11 cellular contexts compared by ENCODE assay signal in the genomic region with DNA sequence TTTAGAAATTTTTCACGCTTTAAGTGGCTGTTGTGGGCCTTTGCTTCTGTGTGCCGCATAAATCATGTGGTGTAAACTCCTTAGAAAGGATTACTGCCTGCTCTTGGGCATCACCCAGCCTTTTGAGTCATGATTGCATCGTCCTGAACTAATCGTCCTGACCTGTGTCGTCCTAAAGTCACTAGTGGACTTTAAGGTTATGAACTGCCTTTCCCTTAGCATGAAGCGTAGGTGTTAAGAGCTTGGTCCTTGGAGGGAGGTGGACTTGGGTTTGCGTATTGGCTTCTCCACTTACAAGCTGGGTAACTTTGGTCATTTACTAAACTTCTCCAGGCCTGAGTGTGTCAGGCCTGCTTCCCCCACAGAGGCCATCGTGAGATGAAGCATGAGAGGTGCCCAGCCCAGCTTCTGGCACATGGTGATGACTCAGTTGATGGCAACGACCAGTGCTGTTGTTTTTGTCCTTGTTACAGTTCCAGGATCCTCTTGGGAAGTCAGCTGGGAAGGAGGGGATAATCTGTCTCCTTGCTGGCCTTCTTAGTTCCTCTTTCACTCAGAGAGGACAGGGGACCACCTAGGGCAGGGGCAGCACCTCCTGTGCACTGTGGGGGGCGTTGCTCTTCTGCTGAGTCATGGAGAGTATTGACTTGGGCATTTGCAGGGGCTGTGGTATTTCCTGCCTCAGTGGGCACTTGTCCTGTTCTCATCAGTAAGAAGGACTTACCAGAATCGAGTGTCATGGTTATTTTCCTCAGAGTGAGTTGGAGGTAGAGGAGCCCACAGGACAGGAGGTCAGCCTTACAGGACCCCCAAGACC. TPM values are rescaled to one million over a fixed set of nuclear protein-coding genes. Genes with fewer than 3 reads are reported as not detected.
DNase-seq lines count a peak whose midpoint lies in the region; ATAC-seq, FAIRE-seq and TF ChIP-seq lines count a peak whose summit lies in the region.
"Had no signal": no experiment of that assay in that cellular context is flagged by ENCODE, and none has a peak within 500 bp of the region (broad histone marks: within the 10 kb centered on the region; RNA-seq: fewer than 3 reads in every experiment).

No MANE protein-coding gene starts in this region.

- CTCF ChIA-PET in A549 (lab: Yijun Ruan, JAX): interaction anchor here (0.8 to 2.8 kb wide), 3 partner anchors 10 to 14 kb away, joined by 3 to 20 read pairs (median 4); no protein-coding TSS in a partner anchor

- POLR2A ChIA-PET in A549 (lab: Yijun Ruan, JAX): no interaction called here

- H3K9me3 ChIP-seq in A549 (no peaks in the 10 kb centered on the region), mesodermal cell (ENCODE audit: control insufficient read depth, low read length) (no peaks in the 10 kb centered on the region)

- no peak for TF ChIP-seq EP300 in A549 (IDR thresholded peaks at IDR 0.05)
- TF ChIP-seq EP300 in Ishikawa (IDR thresholded peaks at IDR 0.05; ENCODE audit: borderline replicate concordance): no peak

- H3K36me3 ChIP-seq in mesodermal cell (ENCODE audit: control insufficient read depth, insufficient read depth, low read length): peaks cover 52% of the 10 kb centered on the region

- TF ChIP-seq CTCF in A549 (IDR thresholded peaks at IDR 0.05) (no peak), chondrocyte (IDR thresholded peaks at IDR 0.05) (no peak)

- peaks cover 32% of the 10 kb centered on the region for H3K4me1 Mint-ChIP-seq in chondrocyte (ENCODE audit: low read depth)

- H3K4me3 Mint-ChIP-seq in chondrocyte (ENCODE audit: unreplicated experiment): no peak overlapping the region
- H3K4me3 Mint-ChIP-seq: CD4-positive, CD25-positive, alpha-beta regulatory T cell had no signal

- H3K4me1 ChIP-seq in A549: peaks cover 13% of the 10 kb centered on the region
- H3K4me1 ChIP-seq in mesodermal cell (ENCODE audit: control insufficient read depth, insufficient read depth, low read length, poor library complexity, severe bottlenecking): peaks cover 36% of the 10 kb centered on the region

- no peaks in the 10 kb centered on the region for H3K9me3 Mint-ChIP-seq in chondrocyte (ENCODE audit: low read depth)
- H3K9me3 Mint-ChIP-seq: CD4-positive, CD25-positive, alpha-beta regulatory T cell had no signal

- no peak for FAIRE-seq in A549 (lab: Jason Lieb, UNC)

- ATAC-seq in A549: no peak
- no peak for ATAC-seq in GM19035 (IDR thresholded peaks at IDR 0.05; ENCODE audit: unreplicated experiment)
- ATAC-seq in HG03108 (IDR thresholded peaks at IDR 0.05; ENCODE audit: unreplicated experiment): no peak
- no peak for ATAC-seq in HG02938 (IDR thresholded peaks at IDR 0.05; ENCODE audit: unreplicated experiment)

- H3K27ac Mint-ChIP-seq in chondrocyte (ENCODE audit: unreplicated experiment): peak overlapping the region; percentile 95

- no peak for DNase-seq in A549 (ENCODE audit: low read depth in 1 of 2, low spot score in 1 of 2)
- no peak for DNase-seq in chondrocyte (ENCODE audit: low spot score)
- DNase-seq in NCI-H1048 (lab: John Stamatoyannopoulos, UW): no peak
- DNase-seq: CD4-positive, CD25-positive, alpha-beta regulatory T cell; effector CD4-positive, alpha-beta T cell; NCI-H1092 treated with DMSO at 0.1 percent for 48 hours had no signal

- H3K36me3 Mint-ChIP-seq in chondrocyte (ENCODE audit: low read depth): peaks cover 11% of the 10 kb centered on the region

- WGBS in A549 (ENCODE audit: missing lambda C conversion rate): 62% methylated on average over 9 of the region's 11 CpGs
- 78 to 84% methylated on average over 7 to 8 of the region's 11 CpGs for WGBS in mesodermal cell (ENCODE audit: insufficient coverage in 2 of 2), 2 experiments

- peak overlapping the region; percentile 0; the same call in 2 of the 3 replicates for H3K4me2 ChIP-seq in A549

- TF ChIP-seq POLR2A in A549 (IDR thresholded peaks at IDR 0.05; ENCODE audit: low read length): no peak

- H3K4me3 ChIP-seq in A549: no peak overlapping the region
- H3K4me3 ChIP-seq in mesodermal cell (ENCODE audit: extremely low read depth, insufficient read depth, low read length, poor library complexity, severe bottlenecking): no peak overlapping the region

- TF ChIP-seq RAD21 in A549 (conservative IDR thresholded peaks at IDR 0.05 in 1 of 2, IDR thresholded peaks at IDR 0.05 in 1 of 2) (no peak), Ishikawa (IDR thresholded peaks at IDR 0.05; ENCODE audit: low read depth) (no peak; the same call in 1 of the 2 replicates)

- H3K27ac ChIP-seq in A549 (peak overlapping the region; percentile 42 to 52; a peak in 4 of 6 replicates), mesodermal cell (ENCODE audit: low read depth, low read length, severe bottlenecking) (peak overlapping the region; percentile 79)

- H3K27me3 Mint-ChIP-seq in chondrocyte (ENCODE audit: low read depth): no peaks in the 10 kb centered on the region
- H3K27me3 Mint-ChIP-seq: CD4-positive, CD25-positive, alpha-beta regulatory T cell had no signal

TF ChIP-seq in A549, 52 proteins besides CTCF, POLR2A, EP300 and RAD21:
- no peak for TF ChIP-seq CBX2 (IDR thresholded peaks at IDR 0.05; ENCODE audit: borderline replicate concordance, low read depth)
- TF ChIP-seq MAFK (IDR thresholded peaks at IDR 0.05; ENCODE audit: partially characterized antibody): peak; percentile 16
- TF ChIP-seq, protein P1, sequence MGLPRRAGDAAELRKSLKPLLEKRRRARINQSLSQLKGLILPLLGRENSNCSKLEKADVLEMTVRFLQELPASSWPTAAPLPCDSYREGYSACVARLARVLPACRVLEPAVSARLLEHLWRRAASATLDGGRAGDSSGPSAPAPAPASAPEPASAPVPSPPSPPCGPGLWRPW (IDR thresholded peaks at IDR 0.05): no peak
- TF ChIP-seq, protein P2, sequence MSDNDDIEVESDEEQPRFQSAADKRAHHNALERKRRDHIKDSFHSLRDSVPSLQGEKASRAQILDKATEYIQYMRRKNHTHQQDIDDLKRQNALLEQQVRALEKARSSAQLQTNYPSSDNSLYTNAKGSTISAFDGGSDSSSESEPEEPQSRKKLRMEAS (IDR thresholded peaks at IDR 0.05): 0 out of 2 replicates have a peak, but pooled peaks have one; percentile 36
- no peak for TF ChIP-seq EHMT2 (IDR thresholded peaks at IDR 0.05; ENCODE audit: low read depth)
- TF ChIP-seq ZNF302 (CRISPR knock-in tag; IDR thresholded peaks at IDR 0.05): no peak
- no peak for TF ChIP-seq NR3C1 (IDR thresholded peaks at IDR 0.05)
- no peak for TF ChIP-seq JUN (IDR thresholded peaks at IDR 0.05)

TF ChIP-seq in Ishikawa, 13 proteins besides CTCF, POLR2A, EP300 and RAD21:
- no peak for TF ChIP-seq CEBPB (IDR thresholded peaks at IDR 0.05)
- no peak for TF ChIP-seq FOXM1 (IDR thresholded peaks at IDR 0.05; ENCODE audit: borderline replicate concordance, low read depth)
- TF ChIP-seq TEAD4 (IDR thresholded peaks at IDR 0.05): no peak; the same call in 1 of the 2 replicates
- TF ChIP-seq ZBTB7A (IDR thresholded peaks at IDR 0.05; ENCODE audit: low read depth): no peak
- TF ChIP-seq NFIC (IDR thresholded peaks at IDR 0.05): no peak; the same call in 1 of the 2 replicates
- TF ChIP-seq, protein P2 (IDR thresholded peaks at IDR 0.05): peak; percentile 93
- TF ChIP-seq, protein P3, sequence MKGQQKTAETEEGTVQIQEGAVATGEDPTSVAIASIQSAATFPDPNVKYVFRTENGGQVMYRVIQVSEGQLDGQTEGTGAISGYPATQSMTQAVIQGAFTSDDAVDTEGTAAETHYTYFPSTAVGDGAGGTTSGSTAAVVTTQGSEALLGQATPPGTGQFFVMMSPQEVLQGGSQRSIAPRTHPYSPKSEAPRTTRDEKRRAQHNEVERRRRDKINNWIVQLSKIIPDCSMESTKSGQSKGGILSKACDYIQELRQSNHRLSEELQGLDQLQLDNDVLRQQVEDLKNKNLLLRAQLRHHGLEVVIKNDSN (IDR thresholded peaks at IDR 0.05): no peak
- TF ChIP-seq TCF12 (IDR thresholded peaks at IDR 0.05; ENCODE audit: low read depth): no peak
- no peak for TF ChIP-seq CREB1 (IDR thresholded peaks at IDR 0.05; ENCODE audit: low read depth)

RNA-seq across cellular contexts. Expression of a gene that starts 54.2 kb away (rescaled TPM):
- polyA plus RNA-seq in A549 (2011; rRNA removed) (19.1 and 21.9 TPM in 2 replicates), A549 (2017; fragmentation: RNase III; extraction: RNeasy Plus Mini Kit Qiagen cat#74134 plus additional on column Dnase treatment) (16.5 to 17.9 TPM (median 17.3 TPM) in 3 replicates)
- 29.4 and 35.8 TPM in 2 replicates for polyA plus RNA-seq in A549 (2012; cell fraction: cytosol; rRNA removed)
- 26.8 and 29.2 TPM in 2 replicates for polyA plus RNA-seq in A549 (2012; cell fraction: nucleus; rRNA removed)
- polyA minus RNA-seq in A549 (2011; rRNA and poly(A)+ RNA removed): 25.3 and 28.0 TPM in 2 replicates
- total RNA-seq in chondrocyte: 50.0 to 59.5 TPM (median 56.6 TPM) in 3 replicates
- 36.6 TPM for polyA plus RNA-seq in mesodermal cell (2013, experiment 1 of 2)
- polyA plus RNA-seq in mesodermal cell (2013, experiment 2 of 2): 33.8 TPM
- polyA plus RNA-seq: CD4-positive, CD25-positive, alpha-beta regulatory T cell had no signal
